Comparison of ENCODE assay signal across 1 cellular context in genomic region chr17:36849871-36850348, GRCh38.
TF ChIP-seq lines count a peak whose summit lies in the region.

No MANE protein-coding gene starts in this region.

TF ChIP-seq in K562, 482 proteins besides CTCF, POLR2A, EP300 and RAD21 (continued from another document):
- no peak for TF ChIP-seq CREB3L1 (IDR thresholded peaks at IDR 0.05; ENCODE audit: borderline replicate concordance, low read depth)
- TF ChIP-seq MEIS2 (IDR thresholded peaks at IDR 0.05; ENCODE audit: partially characterized antibody) = peak; percentile 43
- no peak for TF ChIP-seq PML (IDR thresholded peaks at IDR 0.05; ENCODE audit: low read length)
- TF ChIP-seq DNMT1 (IDR thresholded peaks at IDR 0.05) = no peak
- no peak for TF ChIP-seq SAFB2 (IDR thresholded peaks at IDR 0.05; ENCODE audit: borderline replicate concordance, low read depth, low read length, severe bottlenecking)
- peak; percentile 25; the same call in 1 of the 2 replicates for TF ChIP-seq ATF7 (IDR thresholded peaks at IDR 0.05)
- no peak for TF ChIP-seq MAFG (tag; conservative IDR thresholded peaks at IDR 0.05)
- TF ChIP-seq CBFA2T3 (IDR thresholded peaks at IDR 0.05) = peak; percentile 43
- TF ChIP-seq TAF7 (tag; IDR thresholded peaks at IDR 0.05) = no peak
- 0 out of 2 replicates have a peak, but pooled peaks have one; percentile 17 for TF ChIP-seq ZBTB7A (IDR thresholded peaks at IDR 0.05; ENCODE audit: borderline replicate concordance, control insufficient read depth, low read depth, low read length)
- TF ChIP-seq ELF2 (CRISPR knock-in tag; IDR thresholded peaks at IDR 0.05) = no peak
- TF ChIP-seq CTCFL (IDR thresholded peaks at IDR 0.05; ENCODE audit: borderline replicate concordance, insufficient read depth, low read depth, low read length, poor library complexity, severe bottlenecking) = peak; percentile 23
- TF ChIP-seq GABPB2 (CRISPR knock-in tag; conservative IDR thresholded peaks at IDR 0.05) = no peak
- TF ChIP-seq MBD2 (IDR thresholded peaks at IDR 0.05; ENCODE audit: borderline replicate concordance, low read depth) = no peak
- no peak for TF ChIP-seq BRF1 (IDR thresholded peaks at IDR 0.05; ENCODE audit: borderline replicate concordance, extremely low read depth, insufficient read length)
- no peak for TF ChIP-seq ELF4 (CRISPR knock-in tag; IDR thresholded peaks at IDR 0.05)
- TF ChIP-seq ZBTB40 (IDR thresholded peaks at IDR 0.05) = no peak
- TF ChIP-seq ZBTB40 (CRISPR knock-in tag; IDR thresholded peaks at IDR 0.05) = no peak
- 0 out of 2 replicates have a peak, but pooled peaks have one; percentile 17 for TF ChIP-seq XRCC5 (IDR thresholded peaks at IDR 0.05; ENCODE audit: low read depth, low read length)
- no peak for TF ChIP-seq SAFB (IDR thresholded peaks at IDR 0.05; ENCODE audit: borderline replicate concordance, low read depth, low read length)
- no peak for TF ChIP-seq FOXJ2 (tag; IDR thresholded peaks at IDR 0.05)
